In genomic region chr19:12162513-12162881, GRCh38 we compare ENCODE assay signal across 8 cellular contexts. TPM values are rescaled to one million over a fixed set of nuclear protein-coding genes. Genes with fewer than 3 reads are reported as not detected.
DNase-seq lines count a peak whose midpoint lies in the region; ATAC-seq, FAIRE-seq and TF ChIP-seq lines count a peak whose summit lies in the region.

No MANE protein-coding gene starts in this region.

- no peaks in the 10 kb centered on the region for H3K27me3 Mint-ChIP-seq in activated T-cell treated with anti-CD3 and anti-CD28 coated beads, Interleukin-2, amount 50 U/mL, for 72 hours (ENCODE audit: low read depth)
- H3K27me3 Mint-ChIP-seq in activated T-helper 1 cell treated with anti-CD3 and anti-CD28 coated beads, Interleukin-12 subunit alpha, Interleukin-12 subunit beta, Interleukin-2, Interleukin-4 antibody, amounts not matched to agents 30 ng/mL and 10 ng/mL and 1 ng/mL, durations not matched to agents 14 hours and 24 hours and 36 hours (ENCODE audit: insufficient read depth) = no peaks in the 10 kb centered on the region

- peaks cover 6 to 7% of the 10 kb centered on the region in 2 donors for H3K36me3 Mint-ChIP-seq in activated T-cell treated with anti-CD3 and anti-CD28 coated beads, Interleukin-2, amount 50 U/mL, for 72 hours (ENCODE audit: insufficient read depth in 2 of 2)
- peaks cover 20% of the 10 kb centered on the region for H3K36me3 Mint-ChIP-seq in activated T-helper 1 cell treated with anti-CD3 and anti-CD28 coated beads, Interleukin-12 subunit alpha, Interleukin-12 subunit beta, Interleukin-2, Interleukin-4 antibody, amounts not matched to agents 30 ng/mL and 10 ng/mL and 1 ng/mL, durations not matched to agents 14 hours and 24 hours and 36 hours (ENCODE audit: low read depth)

- in situ Hi-C loops in transverse colon (cut with MboI; ENCODE audit: low pct_ligation_motif_present in 1 of 4, low pct_unique_long_range_greater_than_20kb in 1 of 4, low sequenced_read_pairs in 3 of 4) = no loop called here

- H3K27ac ChIP-seq in layer of hippocampus (ENCODE audit: low read depth, low read length) = peak overlapping the region; percentile 59
- peak overlapping the region; percentile 94 to 99 (median 95) for H3K27ac ChIP-seq in transverse colon

- peak in 1 of 2 donors; percentile 26 for ATAC-seq in activated T-cell treated with anti-CD3 and anti-CD28 coated beads, Interleukin-2, amount 50 U/mL, for 72 hours (replicated peaks in 1 of 2)
- no peak for ATAC-seq in HG02973 (IDR thresholded peaks at IDR 0.05; ENCODE audit: unreplicated experiment)

- no peak for TF ChIP-seq POLR2A in transverse colon (IDR thresholded peaks at IDR 0.05)
- no peak for TF ChIP-seq POLR2A in GM12891 (IDR thresholded peaks at IDR 0.05; ENCODE audit: low read depth, low read length)

- no peak for TF ChIP-seq CTCF in transverse colon (IDR thresholded peaks at IDR 0.05)

- H3K4me1 Mint-ChIP-seq in activated T-cell treated with anti-CD3 and anti-CD28 coated beads, Interleukin-2, amount 50 U/mL, for 72 hours (ENCODE audit: low read depth) = peaks cover 46% of the 10 kb centered on the region
- H3K4me1 Mint-ChIP-seq in activated T-helper 1 cell treated with anti-CD3 and anti-CD28 coated beads, Interleukin-12 subunit alpha, Interleukin-12 subunit beta, Interleukin-2, Interleukin-4 antibody, amounts not matched to agents 30 ng/mL and 10 ng/mL and 1 ng/mL, durations not matched to agents 14 hours and 24 hours and 36 hours (ENCODE audit: low read depth) = peaks cover 28% of the 10 kb centered on the region

- peak overlapping the region; percentile 13 to 98 (median 86) for H3K4me3 ChIP-seq in transverse colon

- intact Hi-C loops in activated T-helper 1 cell treated with anti-CD3 and anti-CD28 coated beads, Interleukin-12 subunit alpha, Interleukin-12 subunit beta, Interleukin-2, Interleukin-4 antibody, amounts not matched to agents 30 ng/mL and 10 ng/mL and 1 ng/mL, durations not matched to agents 14 hours and 24 hours and 36 hours (cut with micrococcal nuclease) = loop anchor here (1.0 to 5.0 kb wide), 10 partner anchors 22 to 505 kb away; partner anchors contain the start of genes MAN2B1, WDR83, ZNF20 and ZNF44
- intact Hi-C loops in transverse colon (cut with DNase I; ENCODE audit: low total_unique reads) = no loop called here

- 11 to 50% methylated on average over 2 to 8 of the region's 8 CpGs for WGBS in transverse colon (ENCODE audit: low coverage in 1 of 2), 2 donors

- no peak for TF ChIP-seq EP300 in transverse colon (IDR thresholded peaks at IDR 0.05; ENCODE audit: low read depth)

- no peaks in the 10 kb centered on the region for H3K9me3 ChIP-seq in transverse colon

- H3K4me1 ChIP-seq in transverse colon = peaks cover 5 to 31% (median 13%) of the 10 kb centered on the region in 4 donors

- no peak for DNase-seq in activated T-cell treated with anti-CD3 and anti-CD28 coated beads, Interleukin-2, amount 50 U/mL, for 72 hours
- no peak for DNase-seq in activated T-cell treated with anti-CD3 and anti-CD28 coated beads, Interleukin-2, amount 50 U/mL, for 48 hours
- DNase-seq in activated T-helper 1 cell treated with anti-CD3 and anti-CD28 coated beads, Interleukin-12 subunit alpha, Interleukin-12 subunit beta, Interleukin-2, Interleukin-4 antibody, amounts not matched to agents 30 ng/mL and 10 ng/mL and 1 ng/mL, durations not matched to agents 14 hours and 24 hours and 36 hours (ENCODE audit: low spot score) = no peak
- no peak for DNase-seq in transverse colon
- no peak for DNase-seq in GM12891 (ENCODE audit: insufficient read length, low spot score)
- no peak for DNase-seq in activated CD4-positive, alpha-beta T cell treated with anti-CD3 and anti-CD28 coated beads, Interleukin-2, amount 50 U/mL, for 1 hour

- peak overlapping the region; percentile 99 for H3K27ac Mint-ChIP-seq in activated T-cell treated with anti-CD3 and anti-CD28 coated beads, Interleukin-2, amount 50 U/mL, for 72 hours
- peak overlapping the region; percentile 93 for H3K27ac Mint-ChIP-seq in activated T-helper 1 cell treated with anti-CD3 and anti-CD28 coated beads, Interleukin-12 subunit alpha, Interleukin-12 subunit beta, Interleukin-2, Interleukin-4 antibody, amounts not matched to agents 30 ng/mL and 10 ng/mL and 1 ng/mL, durations not matched to agents 14 hours and 24 hours and 36 hours

- peak overlapping the region; percentile 97 to 98 for H3K4me3 Mint-ChIP-seq in activated T-cell treated with anti-CD3 and anti-CD28 coated beads, Interleukin-2, amount 50 U/mL, for 72 hours
- peak overlapping the region; percentile 93 for H3K4me3 Mint-ChIP-seq in activated T-helper 1 cell treated with anti-CD3 and anti-CD28 coated beads, Interleukin-12 subunit alpha, Interleukin-12 subunit beta, Interleukin-2, Interleukin-4 antibody, amounts not matched to agents 30 ng/mL and 10 ng/mL and 1 ng/mL, durations not matched to agents 14 hours and 24 hours and 36 hours

- FAIRE-seq in GM12891 (lab: Jason Lieb, UNC) = no peak

- H3K36me3 ChIP-seq in transverse colon = no peaks in the 10 kb centered on the region

- no peaks in the 10 kb centered on the region for H3K27me3 ChIP-seq in layer of hippocampus (ENCODE audit: control insufficient read depth, insufficient read depth, low read length)
- H3K27me3 ChIP-seq in transverse colon = no peaks in the 10 kb centered on the region

- H3K9me3 Mint-ChIP-seq in activated T-cell treated with anti-CD3 and anti-CD28 coated beads, Interleukin-2, amount 50 U/mL, for 72 hours = no peaks in the 10 kb centered on the region
- peaks cover 4% of the 10 kb centered on the region for H3K9me3 Mint-ChIP-seq in activated T-helper 1 cell treated with anti-CD3 and anti-CD28 coated beads, Interleukin-12 subunit alpha, Interleukin-12 subunit beta, Interleukin-2, Interleukin-4 antibody, amounts not matched to agents 30 ng/mL and 10 ng/mL and 1 ng/mL, durations not matched to agents 14 hours and 24 hours and 36 hours

TF ChIP-seq in GM12891, 5 proteins besides CTCF, POLR2A, EP300 and RAD21:
- TF ChIP-seq TAF1 (IDR thresholded peaks at IDR 0.05; ENCODE audit: low read depth, low read length) (no peak), PAX5 (IDR thresholded peaks at IDR 0.05; ENCODE audit: insufficient read depth, low read length, severe bottlenecking) (no peak), POU2F2 (IDR thresholded peaks at IDR 0.05; ENCODE audit: low read depth, low read length) (no peak), POLR2AphosphoS5 (IDR thresholded peaks at IDR 0.05; ENCODE audit: low read depth, low read length) (no peak)

RNA-seq across cellular contexts. Expression of gene ZNF136, which starts 0.4 kb away (rescaled TPM):
- total RNA-seq in activated T-cell treated with anti-CD3 and anti-CD28 coated beads, Interleukin-2, amount 50 U/mL, for 72 hours = 10 to 100 TPM; 17.0 to 19.8 TPM
- 10.1 and 10.8 TPM in 2 replicates for total RNA-seq in activated T-helper 1 cell treated with anti-CD3 and anti-CD28 coated beads, Interleukin-12 subunit alpha, Interleukin-12 subunit beta, Interleukin-2, Interleukin-4 antibody, amounts not matched to agents 30 ng/mL and 10 ng/mL and 1 ng/mL, durations not matched to agents 14 hours and 24 hours and 36 hours
- total RNA-seq in transverse colon = 10 to 100 TPM in 2 of 4 donors, 1 to 10 TPM in 2; 6.3 to 18.7 (median 9.1) TPM
- 3.1 TPM for polyA plus RNA-seq in GM12891 (2012; ENCODE audit: low read depth, missing spikeins)

RNA-seq across cellular contexts. Expression of gene ZNF625, which starts 6.0 kb away (rescaled TPM):
- total RNA-seq in activated T-cell treated with anti-CD3 and anti-CD28 coated beads, Interleukin-2, amount 50 U/mL, for 72 hours = 1 to 10 TPM; 3.2 to 4.9 TPM
- 2.5 and 2.9 TPM in 2 replicates for total RNA-seq in activated T-helper 1 cell treated with anti-CD3 and anti-CD28 coated beads, Interleukin-12 subunit alpha, Interleukin-12 subunit beta, Interleukin-2, Interleukin-4 antibody, amounts not matched to agents 30 ng/mL and 10 ng/mL and 1 ng/mL, durations not matched to agents 14 hours and 24 hours and 36 hours
- 1 to 10 TPM in 2 of 4 donors, under 1 TPM in 1, not detected in 1; 0.60 to 2.3 (median 2.2) TPM for total RNA-seq in transverse colon
- polyA plus RNA-seq in GM12891 (2012; ENCODE audit: low read depth, missing spikeins) = 1.7 TPM

RNA-seq across cellular contexts. Expression of gene ZNF20, which starts 22.3 kb away (rescaled TPM):
- total RNA-seq in activated T-cell treated with anti-CD3 and anti-CD28 coated beads, Interleukin-2, amount 50 U/mL, for 72 hours = 1 to 10 TPM; 2.7 to 3.4 TPM
- 2.8 and 3.5 TPM in 2 replicates for total RNA-seq in activated T-helper 1 cell treated with anti-CD3 and anti-CD28 coated beads, Interleukin-12 subunit alpha, Interleukin-12 subunit beta, Interleukin-2, Interleukin-4 antibody, amounts not matched to agents 30 ng/mL and 10 ng/mL and 1 ng/mL, durations not matched to agents 14 hours and 24 hours and 36 hours
- total RNA-seq in transverse colon = 1 to 10 TPM in 3 of 4 donors, under 1 TPM in 1; 0.37 to 4.8 (median 2.9) TPM
- polyA plus RNA-seq in GM12891 (2012; ENCODE audit: low read depth, missing spikeins) = 2.8 TPM
